ENCODE assay signal across 25 cellular contexts in genomic region chr13:43114504-43114903, GRCh38.
"Had no signal": no experiment of that assay in that cellular context is flagged by ENCODE, and none has a peak within 500 bp of the region (broad histone marks: within the 10 kb centered on the region; RNA-seq: fewer than 3 reads in every experiment).

No MANE protein-coding gene starts in this region.

- H3K4me3 ChIP-seq: coronary artery, dorsolateral prefrontal cortex had no signal

- FAIRE-seq: astrocyte, bronchial epithelial cell, frontal cortex had no signal

- DNase-seq: activated CD4-positive, alpha-beta memory T cell treated with anti-CD3 and anti-CD28 coated beads, Interleukin-2, amount 10 ng/mL, durations not matched to agents 7 days and 5 days; activated CD4-positive, alpha-beta T cell treated with anti-CD3 and anti-CD28 coated beads for 1 hour; activated CD4-positive, alpha-beta T cell treated with anti-CD3 and anti-CD28 coated beads for 4 hours; activated CD4-positive, alpha-beta T cell treated with anti-CD3 and anti-CD28 coated beads, Interleukin-2, amount 10 ng/mL, durations not matched to agents 7 days and 5 days; activated CD4-positive, alpha-beta T cell treated with anti-CD3 and anti-CD28 coated beads, Interleukin-2, amount 50 U/mL, for 4 hours; activated CD8-positive, alpha-beta memory T cell treated with anti-CD3 and anti-CD28 coated beads, Interleukin-2, amount 50 U/mL, for 48 hours; activated gamma-delta T cell; activated naive CD4-positive, alpha-beta T cell; activated naive CD4-positive, alpha-beta T cell treated with anti-CD3 and anti-CD28 coated beads, Interleukin-2, amount 50 U/mL, for 16 hours; activated T-cell treated with anti-CD3 and anti-CD28 coated beads for 4 hours; activated T-cell treated with anti-CD3 and anti-CD28 coated beads, Interleukin-2, amount 50 U/mL, for 24 hours; activated T-cell treated with anti-CD3 and anti-CD28 coated beads, Interleukin-2, amount 50 U/mL, for 72 hours; amniotic stem cell; anterior cingulate cortex; brain microvascular endothelial cell; dorsolateral prefrontal cortex; effector memory CD4-positive, alpha-beta T cell; endodermal cell; foreskin fibroblast; T-helper 2 cell had no signal

- H3K27me3 ChIP-seq: brain microvascular endothelial cell had no signal

- H3K36me3 ChIP-seq: brain microvascular endothelial cell had no signal

- H3K27ac ChIP-seq: brain microvascular endothelial cell, coronary artery, dorsolateral prefrontal cortex had no signal

- ATAC-seq: activated T-cell treated with anti-CD3 and anti-CD28 coated beads, Interleukin-2, amount 50 U/mL, for 72 hours; esophagus mucosa had no signal
